Comparison of ENCODE assay signal across 12 cellular contexts in the genomic region with DNA sequence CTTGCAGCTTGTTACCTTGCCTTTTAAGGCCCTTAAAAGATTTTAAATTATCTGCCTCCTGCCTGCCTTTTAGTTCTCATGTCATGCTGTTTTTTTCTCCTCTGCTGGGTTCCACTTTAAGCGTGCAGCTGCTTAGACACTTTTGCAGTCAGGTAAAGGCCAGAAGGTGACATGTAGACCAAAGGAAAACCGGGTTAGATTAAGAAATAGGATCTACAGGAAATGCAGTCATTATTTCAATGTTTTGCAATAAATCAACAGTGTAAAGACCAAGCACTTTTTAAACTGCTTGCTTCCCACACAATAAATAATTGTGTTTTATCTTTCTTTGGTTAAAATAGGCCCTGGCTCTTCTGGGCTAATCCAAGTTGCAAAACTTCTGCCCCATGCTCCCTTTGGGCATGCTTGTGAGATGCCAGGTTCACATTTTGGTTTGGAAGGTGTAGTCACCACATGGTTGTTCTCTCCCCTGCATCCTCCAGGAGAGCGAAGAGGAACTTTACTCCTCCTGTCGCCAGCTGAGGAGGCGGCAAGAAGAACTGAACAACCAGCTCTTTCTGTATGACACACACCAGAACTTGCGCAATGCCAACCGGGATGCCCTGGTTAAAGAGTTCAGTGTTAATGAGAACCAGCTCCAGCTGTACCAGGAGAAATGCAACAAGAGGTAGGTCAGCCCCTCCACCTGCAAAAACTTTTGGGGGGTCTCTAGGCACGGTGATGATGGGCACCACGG. TPM values are rescaled to one million over a fixed set of nuclear protein-coding genes. Genes with fewer than 3 reads are reported as not detected.
DNase-seq lines count a peak whose midpoint lies in the region; ATAC-seq, FAIRE-seq and TF ChIP-seq lines count a peak whose summit lies in the region.
"Had no signal": no experiment of that assay in that cellular context is flagged by ENCODE, and none has a peak within 500 bp of the region (broad histone marks: within the 10 kb centered on the region; RNA-seq: fewer than 3 reads in every experiment).

No MANE protein-coding gene starts in this region.

- no peak overlapping the region for H3K27ac Mint-ChIP-seq in effector memory CD8-positive, alpha-beta T cell

- no peak overlapping the region for H3K14ac ChIP-seq in neuronal stem cell (ENCODE audit: low read length)

- H2BK12ac ChIP-seq in neuronal stem cell (ENCODE audit: low read length): no peak overlapping the region

- TF ChIP-seq POLR2A in GM12891 (IDR thresholded peaks at IDR 0.05; ENCODE audit: low read depth, low read length): 0 out of 2 replicates have a peak, but pooled peaks have one; percentile 13

- H3K27me3 ChIP-seq in neuronal stem cell (ENCODE audit: control insufficient read depth in 3 of 3, insufficient read depth in 3 of 3, low read depth in 1 of 3, low read length in 3 of 3) (no peaks in the 10 kb centered on the region), SJCRH30 (no peaks in the 10 kb centered on the region), pancreas (no peaks in the 10 kb centered on the region)
- H3K27me3 ChIP-seq: brain microvascular endothelial cell had no signal

- no peaks in the 10 kb centered on the region for H3K36me3 ChIP-seq in neuronal stem cell (replicated peaks in 1 of 2; ENCODE audit: control insufficient read depth in 2 of 2, insufficient read depth in 2 of 2, low read length in 2 of 2)
- H3K36me3 ChIP-seq in SJCRH30: no peaks in the 10 kb centered on the region
- H3K36me3 ChIP-seq in pancreas: no peaks in the 10 kb centered on the region
- H3K36me3 ChIP-seq: brain microvascular endothelial cell had no signal

- H3K4me1 ChIP-seq in neuronal stem cell (ENCODE audit: control insufficient read depth in 2 of 2, insufficient read depth in 1 of 2, low read depth in 1 of 2, low read length in 2 of 2) (peaks cover 0 to 9% of the 10 kb centered on the region in 2 donors), SJCRH30 (no peaks in the 10 kb centered on the region), pancreas (no peaks in the 10 kb centered on the region)

- ATAC-seq in effector memory CD8-positive, alpha-beta T cell (replicated peaks): no peak
- no peak for ATAC-seq in HG03378 (IDR thresholded peaks at IDR 0.05; ENCODE audit: unreplicated experiment)
- ATAC-seq in pancreas: no peak

- FAIRE-seq in GM12891 (lab: Jason Lieb, UNC) (no peak), pancreas (lab: Jason Lieb, UNC) (no peak)
- FAIRE-seq: HTR-8/SVneo had no signal

- no peak overlapping the region for H4K91ac ChIP-seq in neuronal stem cell (ENCODE audit: low read depth, low read length, poor library complexity)

- H2AK5ac ChIP-seq in neuronal stem cell (ENCODE audit: low read depth, low read length): no peak overlapping the region

- H3K79me1 ChIP-seq in neuronal stem cell (ENCODE audit: low read depth, low read length): no peaks in the 10 kb centered on the region

- intact Hi-C loops in pancreas (cut with DNase I): no loop called here

- H3K27ac ChIP-seq in neuronal stem cell (replicated peaks; ENCODE audit: low read length) (no peak overlapping the region), SJCRH30 (no peak overlapping the region), pancreas (no peak overlapping the region)
- H3K27ac ChIP-seq: brain microvascular endothelial cell, VCaP had no signal

- peaks cover 0 to 2% of the 10 kb centered on the region in 2 donors for H3K9me3 ChIP-seq in neuronal stem cell (replicated peaks in 1 of 2; ENCODE audit: control insufficient read depth in 2 of 2, insufficient read depth in 1 of 2, low read depth in 1 of 2, low read length in 2 of 2)
- H3K9me3 ChIP-seq in SJCRH30 (replicated peaks): 0 out of 2 replicates have a peak, but pooled peaks cover 5% of the 10 kb centered on the region
- no peaks in the 10 kb centered on the region for H3K9me3 ChIP-seq in pancreas

- H3K4me1 Mint-ChIP-seq in effector memory CD8-positive, alpha-beta T cell (ENCODE audit: low read depth in 2 of 2): no peaks in the 10 kb centered on the region

- no peak overlapping the region for H3K4me3 ChIP-seq in epithelial cell of esophagus (ENCODE audit: low read length)
- H3K4me3 ChIP-seq in neuronal stem cell (ENCODE audit: low read length in 2 of 2): no peak overlapping the region
- H3K4me3 ChIP-seq in SJCRH30: no peak overlapping the region
- no peak overlapping the region for H3K4me3 ChIP-seq in pancreas

- DNase-seq in GM12891 (ENCODE audit: insufficient read length, low spot score) (no peak), MV-4-11 (lab: John Stamatoyannopoulos, UW) (peak; percentile 86), epithelial cell of esophagus (ENCODE audit: low read depth) (peak; percentile 78), neuronal stem cell (ENCODE audit: low spot score) (no peak), SJCRH30 (no peak), pancreas (no peak)
- DNase-seq in effector memory CD8-positive, alpha-beta T cell: no peak
- DNase-seq: brain microvascular endothelial cell had no signal

- H3K9ac ChIP-seq in neuronal stem cell (ENCODE audit: low read depth, low read length, poor library complexity): no peak overlapping the region

- no peak overlapping the region for H2BK15ac ChIP-seq in neuronal stem cell (ENCODE audit: low read length)

- no peak overlapping the region for H2AFZ ChIP-seq in neuronal stem cell (ENCODE audit: low read length)

- H3K27me3 Mint-ChIP-seq in effector memory CD8-positive, alpha-beta T cell: no peaks in the 10 kb centered on the region

- H2BK120ac ChIP-seq in neuronal stem cell (ENCODE audit: low read depth, low read length): no peak overlapping the region

- no peak overlapping the region for H3K4me2 ChIP-seq in neuronal stem cell (ENCODE audit: insufficient read depth, low read length, poor library complexity, severe bottlenecking)

- WGBS in neuronal stem cell (ENCODE audit: extremely low coverage in 2 of 2, insufficient read length in 2 of 2, insufficient replicate concordance in 1 of 2), 2 donors: no CpG with 5 or more reads among the region's 9 CpGs
- WGBS in pancreas, 2 donors: 73 to 82% methylated on average over 9 of the region's 9 CpGs

- H4K8ac ChIP-seq in neuronal stem cell (ENCODE audit: low read depth, low read length): no peak overlapping the region

- no peaks in the 10 kb centered on the region for H3K36me3 Mint-ChIP-seq in effector memory CD8-positive, alpha-beta T cell (ENCODE audit: insufficient read depth)

- no peak overlapping the region for H3K23ac ChIP-seq in neuronal stem cell (ENCODE audit: low read depth, low read length, poor library complexity)

- TF ChIP-seq CTCF in epithelial cell of esophagus (IDR thresholded peaks at IDR 0.05; ENCODE audit: insufficient read depth, low read depth, low read length, missing control alignments) (no peak), pancreas (IDR thresholded peaks at IDR 0.05) (no peak)

- no peak overlapping the region for H3K4ac ChIP-seq in neuronal stem cell (ENCODE audit: low read length)

- H3K9me3 Mint-ChIP-seq in effector memory CD8-positive, alpha-beta T cell: peaks cover 0 to 3% of the 10 kb centered on the region in 2 donors

- no peak overlapping the region for H2BK5ac ChIP-seq in neuronal stem cell (ENCODE audit: low read length)

- H3K4me3 Mint-ChIP-seq in effector memory CD8-positive, alpha-beta T cell: no peak overlapping the region

- peak overlapping the region; percentile 3 for H3K18ac ChIP-seq in neuronal stem cell (ENCODE audit: low read length)

TF ChIP-seq in GM12891, 5 proteins besides CTCF, POLR2A, EP300 and RAD21:
- no peak for TF ChIP-seq POLR2AphosphoS5 (IDR thresholded peaks at IDR 0.05; ENCODE audit: low read depth, low read length)
- no peak for TF ChIP-seq TAF1 (IDR thresholded peaks at IDR 0.05; ENCODE audit: low read depth, low read length)
- no peak for TF ChIP-seq PAX5 (IDR thresholded peaks at IDR 0.05; ENCODE audit: insufficient read depth, low read length, severe bottlenecking)
- TF ChIP-seq POU2F2 (IDR thresholded peaks at IDR 0.05; ENCODE audit: low read depth, low read length): no peak
- no peak for TF ChIP-seq SPI1 (IDR thresholded peaks at IDR 0.05; ENCODE audit: low read depth, low read length)

RNA-seq across cellular contexts. Expression of a gene that starts 54.9 kb away (rescaled TPM):
- 3.2 TPM for polyA plus RNA-seq in GM12891 (2012; ENCODE audit: low read depth, missing spikeins)
- 0.32 TPM for polyA plus RNA-seq in neuronal stem cell (2013, experiment 1 of 2)
- polyA plus RNA-seq in neuronal stem cell (2013, experiment 2 of 2): 0.51 TPM
- 0.47 and 1.1 TPM in 2 replicates for total RNA-seq in SJCRH30 (2014; rRNA removed; shearing (Covaris generic))
- total RNA-seq in pancreas: 10 to 100 TPM in 1 of 6 donors, 1 to 10 TPM in 5; 4.4 to 13.3 (median 7.1) TPM
- 1 to 10 TPM; 2.5 TPM for polyA plus RNA-seq in pancreas
- total RNA-seq: osteocyte had no signal

Comparison
In these comparisons a context has a peak if more than half of its experiments do, and no peak if none do; other contexts are left out.
1. DNase-seq: peak in MV-4-11 (single experiment) and epithelial cell of esophagus (single experiment); none in GM12891 (single experiment), neuronal stem cell (single experiment), SJCRH30 (0 of 2), effector memory CD8-positive, alpha-beta T cell (0 of 3) and pancreas (0 of 6).